Comparison of ENCODE assay signal across 33 cellular contexts in genomic region chr10:494556-494955, GRCh38.
"Had no signal": no experiment of that assay in that cellular context is flagged by ENCODE, and none has a peak within 500 bp of the region (broad histone marks: within the 10 kb centered on the region; RNA-seq: fewer than 3 reads in every experiment).

No MANE protein-coding gene starts in this region.

- H3K4me1 ChIP-seq: breast epithelium, right lobe of liver had no signal

- H3K27me3 Mint-ChIP-seq: activated naive CD4-positive, alpha-beta T cell treated with anti-CD3 and anti-CD28 coated beads, Interleukin-2, amount 50 U/mL, for 24 hours; central memory CD8-positive, alpha-beta T cell had no signal

- H3K27ac Mint-ChIP-seq: activated CD4-positive, alpha-beta T cell treated with anti-CD3 and anti-CD28 coated beads for 36 hours; activated CD8-positive, alpha-beta memory T cell treated with anti-CD3 and anti-CD28 coated beads, Interleukin-2, amount 10 ng/mL, durations not matched to agents 7 days and 5 days; activated CD8-positive, alpha-beta T cell treated with anti-CD3 and anti-CD28 coated beads, Interleukin-2, amount 10 ng/mL, durations not matched to agents 7 days and 5 days; activated naive CD4-positive, alpha-beta T cell treated with anti-CD3 and anti-CD28 coated beads, Interleukin-2, amount 50 U/mL, for 24 hours; activated naive CD8-positive, alpha-beta T cell treated with anti-CD3 and anti-CD28 coated beads, Interleukin-2, amount 50 U/mL, for 24 hours; activated T-helper 2 cell treated with anti-CD3 and anti-CD28 coated beads, Interferon-gamma antibody, Interleukin-2, Interleukin-4, amounts not matched to agents 10 μg/mL and 5 μg/mL and 100 μg/mL, durations not matched to agents 14 hours and 24 hours and 36 hours; dendritic cell treated with granulocyte-macrophage colony-stimulating factor and Interleukin-4, amounts not matched to agents 40 ng/mL and 50 ng/mL, for 4 days; endodermal cell; mesothelial cell of epicardium; naive thymus-derived CD4-positive, alpha-beta T cell; neural progenitor cell; stimulated activated effector memory CD8-positive, alpha-beta T cell treated with anti-CD3 and anti-CD28 coated beads, Interleukin-12 subunit alpha, Interleukin-12 subunit beta, amount 100 ng/mL, for 72 hours; stimulated activated naive CD8-positive, alpha-beta T cell treated with anti-CD3 and anti-CD28 coated beads, Interleukin-15, amount 100 ng/mL, for 72 hours; T-helper 2 cell treated with Interferon-gamma antibody and Interleukin-4, amounts not matched to agents 5 μg/mL and 100 μg/mL, for 36 hours had no signal

- H3K27ac ChIP-seq: breast epithelium, hepatocyte, neural progenitor cell, parathyroid adenoma, right lobe of liver, skin epidermis, thyroid gland had no signal

- H3K4me3 Mint-ChIP-seq: activated CD4-positive, alpha-beta T cell treated with anti-CD3 and anti-CD28 coated beads for 36 hours; activated CD8-positive, alpha-beta memory T cell treated with anti-CD3 and anti-CD28 coated beads, Interleukin-2, amount 10 ng/mL, durations not matched to agents 7 days and 5 days; activated CD8-positive, alpha-beta T cell treated with anti-CD3 and anti-CD28 coated beads, Interleukin-2, amount 10 ng/mL, durations not matched to agents 7 days and 5 days; activated naive CD4-positive, alpha-beta T cell treated with anti-CD3 and anti-CD28 coated beads, Interleukin-2, amount 50 U/mL, for 24 hours; activated naive CD8-positive, alpha-beta T cell treated with anti-CD3 and anti-CD28 coated beads, Interleukin-2, amount 50 U/mL, for 24 hours; central memory CD8-positive, alpha-beta T cell; dendritic cell treated with granulocyte-macrophage colony-stimulating factor and Interleukin-4, amounts not matched to agents 40 ng/mL and 50 ng/mL, for 4 days; endodermal cell; mesothelial cell of epicardium; naive thymus-derived CD4-positive, alpha-beta T cell; neural progenitor cell; stimulated activated effector memory CD8-positive, alpha-beta T cell treated with anti-CD3 and anti-CD28 coated beads, Interleukin-12 subunit alpha, Interleukin-12 subunit beta, amount 100 ng/mL, for 72 hours; stimulated activated naive CD8-positive, alpha-beta T cell treated with anti-CD3 and anti-CD28 coated beads, Interleukin-15, amount 100 ng/mL, for 72 hours; T-helper 2 cell treated with Interferon-gamma antibody and Interleukin-4, amounts not matched to agents 5 μg/mL and 100 μg/mL, for 36 hours had no signal

- H3K9me3 ChIP-seq: breast epithelium, right lobe of liver, thyroid gland had no signal

- H3K36me3 Mint-ChIP-seq: activated CD8-positive, alpha-beta memory T cell treated with anti-CD3 and anti-CD28 coated beads, Interleukin-2, amount 10 ng/mL, durations not matched to agents 7 days and 5 days; activated naive CD4-positive, alpha-beta T cell treated with anti-CD3 and anti-CD28 coated beads, Interleukin-2, amount 50 U/mL, for 24 hours; naive thymus-derived CD4-positive, alpha-beta T cell; stimulated activated effector memory CD8-positive, alpha-beta T cell treated with anti-CD3 and anti-CD28 coated beads, Interleukin-12 subunit alpha, Interleukin-12 subunit beta, amount 100 ng/mL, for 72 hours had no signal

- H3K4me1 Mint-ChIP-seq: activated CD4-positive, alpha-beta T cell treated with anti-CD3 and anti-CD28 coated beads for 36 hours; activated CD8-positive, alpha-beta memory T cell treated with anti-CD3 and anti-CD28 coated beads, Interleukin-2, amount 10 ng/mL, durations not matched to agents 7 days and 5 days; activated naive CD4-positive, alpha-beta T cell treated with anti-CD3 and anti-CD28 coated beads, Interleukin-2, amount 50 U/mL, for 24 hours; activated naive CD8-positive, alpha-beta T cell treated with anti-CD3 and anti-CD28 coated beads, Interleukin-2, amount 50 U/mL, for 24 hours; central memory CD8-positive, alpha-beta T cell; stimulated activated effector memory CD8-positive, alpha-beta T cell treated with anti-CD3 and anti-CD28 coated beads, Interleukin-12 subunit alpha, Interleukin-12 subunit beta, amount 100 ng/mL, for 72 hours; stimulated activated naive CD8-positive, alpha-beta T cell treated with anti-CD3 and anti-CD28 coated beads, Interleukin-15, amount 100 ng/mL, for 72 hours had no signal

- DNase-seq: activated CD4-positive, alpha-beta T cell treated with anti-CD3 and anti-CD28 coated beads for 36 hours; activated CD4-positive, CD25-positive, alpha-beta regulatory T cell; activated CD8-positive, alpha-beta memory T cell treated with anti-CD3 and anti-CD28 coated beads, Interleukin-2, amount 10 ng/mL, durations not matched to agents 7 days and 5 days; activated CD8-positive, alpha-beta T cell treated with anti-CD3 and anti-CD28 coated beads, Interleukin-2, amount 10 ng/mL, durations not matched to agents 7 days and 5 days; activated naive CD8-positive, alpha-beta T cell treated with anti-CD3 and anti-CD28 coated beads, Interleukin-2, amount 50 U/mL, for 24 hours; activated T-cell treated with anti-CD3 and anti-CD28 coated beads, Interleukin-2, amount 50 U/mL, for 48 hours; amygdala; endodermal cell; foreskin melanocyte; glutamatergic neuron; left cardiac atrium; naive thymus-derived CD4-positive, alpha-beta T cell; occipital lobe; right lobe of liver; stimulated activated CD4-positive, alpha-beta T cell treated with anti-CD3 and anti-CD28 coated beads, Interleukin-4, amount 100 ng/mL, for 24 hours; stimulated activated naive CD8-positive, alpha-beta T cell treated with anti-CD3 and anti-CD28 coated beads, Interleukin-15, amount 100 ng/mL, for 72 hours; T-helper 1 cell; thyroid gland had no signal

- H3K9me3 Mint-ChIP-seq: activated naive CD4-positive, alpha-beta T cell treated with anti-CD3 and anti-CD28 coated beads, Interleukin-2, amount 50 U/mL, for 24 hours; activated naive CD8-positive, alpha-beta T cell treated with anti-CD3 and anti-CD28 coated beads, Interleukin-2, amount 50 U/mL, for 24 hours; activated T-helper 2 cell treated with anti-CD3 and anti-CD28 coated beads, Interferon-gamma antibody, Interleukin-2, Interleukin-4, amounts not matched to agents 10 μg/mL and 5 μg/mL and 100 μg/mL, durations not matched to agents 14 hours and 24 hours and 36 hours; central memory CD8-positive, alpha-beta T cell; dendritic cell treated with granulocyte-macrophage colony-stimulating factor and Interleukin-4, amounts not matched to agents 40 ng/mL and 50 ng/mL, for 4 days; endodermal cell; mesothelial cell of epicardium; neural progenitor cell; stimulated activated effector memory CD8-positive, alpha-beta T cell treated with anti-CD3 and anti-CD28 coated beads, Interleukin-12 subunit alpha, Interleukin-12 subunit beta, amount 100 ng/mL, for 72 hours; stimulated activated naive CD8-positive, alpha-beta T cell treated with anti-CD3 and anti-CD28 coated beads, Interleukin-15, amount 100 ng/mL, for 72 hours; T-helper 2 cell treated with Interferon-gamma antibody and Interleukin-4, amounts not matched to agents 5 μg/mL and 100 μg/mL, for 36 hours had no signal

- H3K27me3 ChIP-seq: breast epithelium, hepatocyte, neural progenitor cell, right lobe of liver, thyroid gland had no signal

- ATAC-seq: activated CD4-positive, alpha-beta T cell treated with anti-CD3 and anti-CD28 coated beads for 36 hours; activated CD8-positive, alpha-beta memory T cell treated with anti-CD3 and anti-CD28 coated beads, Interleukin-2, amount 10 ng/mL, durations not matched to agents 7 days and 5 days; activated CD8-positive, alpha-beta T cell treated with anti-CD3 and anti-CD28 coated beads, Interleukin-2, amount 10 ng/mL, durations not matched to agents 7 days and 5 days; activated naive CD8-positive, alpha-beta T cell treated with anti-CD3 and anti-CD28 coated beads, Interleukin-2, amount 50 U/mL, for 24 hours; esophagus mucosa; left cardiac atrium; naive thymus-derived CD4-positive, alpha-beta T cell; stimulated activated effector memory CD8-positive, alpha-beta T cell treated with anti-CD3 and anti-CD28 coated beads, Interleukin-12 subunit alpha, Interleukin-12 subunit beta, amount 100 ng/mL, for 72 hours; stimulated activated naive CD8-positive, alpha-beta T cell treated with anti-CD3 and anti-CD28 coated beads, Interleukin-15, amount 100 ng/mL, for 72 hours had no signal

- H3K4me3 ChIP-seq: breast epithelium, hepatocyte, neural progenitor cell, right lobe of liver, skin epidermis, thyroid gland had no signal

- H3K36me3 ChIP-seq: breast epithelium, neural progenitor cell, right lobe of liver, thyroid gland had no signal

- FAIRE-seq: keratinocyte, urothelium cell line had no signal
